Comparison of ENCODE assay signal across 8 cellular contexts in genomic region chr19:5826531-5827341, GRCh38. TPM values are rescaled to one million over a fixed set of nuclear protein-coding genes. Genes with fewer than 3 reads are reported as not detected.
A peak's percentile ranks its signal among the peaks of the same experiment; 100 is the strongest.
DNase-seq lines count a peak whose midpoint lies in the region; ATAC-seq and TF ChIP-seq lines count a peak whose summit lies in the region.

No MANE protein-coding gene starts in this region.

- H3K4me1 ChIP-seq in foreskin keratinocyte (no peaks in the 10 kb centered on the region), prostate gland (replicated peaks) (no peaks in the 10 kb centered on the region)

- no peaks in the 10 kb centered on the region for H3K36me3 ChIP-seq in WERI-Rb-1
- no peaks in the 10 kb centered on the region for H3K36me3 ChIP-seq in prostate gland

- H3K27me3 ChIP-seq in WERI-Rb-1 (ENCODE audit: insufficient read depth, low read depth, severe bottlenecking) (no peaks in the 10 kb centered on the region), foreskin keratinocyte (peaks cover 8% of the 10 kb centered on the region), prostate gland (replicated peaks; ENCODE audit: insufficient read depth) (no peaks in the 10 kb centered on the region)

- intact Hi-C loops in prostate gland (cut with DNase I) = no loop called here

- DNase-seq in activated T-cell treated with anti-CD3 and anti-CD28 coated beads, Interleukin-2, amount 50 U/mL, for 1 hour = peak; percentile 42
- DNase-seq in activated T-cell treated with anti-CD3 and anti-CD28 coated beads for 4 hours (no peak), NCI-H2029 treated with DMSO at 0.1 percent for 48 hours (lab: John Stamatoyannopoulos, UW) (peak; percentile 77), WERI-Rb-1 (peak; percentile 83), foreskin keratinocyte (peak; percentile 20 to 34), prostate gland (ENCODE audit: low spot score) (peak; percentile 59), AG08395 (ENCODE audit: low spot score) (no peak)

- H3K4me3 ChIP-seq in WERI-Rb-1 (ENCODE audit: low read depth, low read length) (no peak overlapping the region), prostate gland (no peak overlapping the region)

- TF ChIP-seq CTCF in WERI-Rb-1 (IDR thresholded peaks at IDR 0.05; ENCODE audit: low read depth, low read length) (peak; percentile 23; the same call in 1 of the 2 replicates), foreskin keratinocyte (conservative IDR thresholded peaks at IDR 0.05) (peak; percentile 56), prostate gland (IDR thresholded peaks at IDR 0.05) (peak in 2 of 4 experiments; percentile 27)

- ATAC-seq in foreskin keratinocyte (peak; percentile 6), HG02852 (IDR thresholded peaks at IDR 0.05; ENCODE audit: unreplicated experiment) (no peak)

- H3K9me3 ChIP-seq in WERI-Rb-1 (ENCODE audit: severe bottlenecking) (no peaks in the 10 kb centered on the region), prostate gland (no peaks in the 10 kb centered on the region)

- 15% methylated on average over 24 of the region's 24 CpGs for WGBS in prostate gland

- TF ChIP-seq POLR2A in prostate gland (IDR thresholded peaks at IDR 0.05) = no peak

- H3K27ac ChIP-seq in WERI-Rb-1 (no peak overlapping the region), foreskin keratinocyte (no peak overlapping the region), prostate gland (no peak overlapping the region)

RNA-seq across cellular contexts. Expression of gene FUT6, which starts 12.8 kb away (rescaled TPM):
- total RNA-seq in foreskin keratinocyte (not detected in 2 replicates), prostate gland (under 1 TPM in 1 of 2 donors, not detected in 1; 0.62 TPM)
- not detected in 2 replicates for polyA plus RNA-seq in foreskin keratinocyte

RNA-seq across cellular contexts. Expression of gene NRTN, which starts 21.9 kb away (rescaled TPM):
- total RNA-seq in foreskin keratinocyte (0.10 and 0.14 TPM in 2 replicates), prostate gland (10 to 100 TPM in 1 of 2 donors, 1 to 10 TPM in 1; 9.7 to 12.9 TPM)
- polyA plus RNA-seq in foreskin keratinocyte = 0.07 and 0.11 TPM in 2 replicates

RNA-seq across cellular contexts. Expression of gene FUT3, which starts 24.5 kb away (rescaled TPM):
- 1.5 and 2.2 TPM in 2 replicates for total RNA-seq in foreskin keratinocyte
- 1.5 and 3.6 TPM in 2 replicates for polyA plus RNA-seq in foreskin keratinocyte
- 1 to 10 TPM; 1.4 to 2.1 TPM for total RNA-seq in prostate gland

RNA-seq across cellular contexts. Expression of gene DUS3L, which starts 35.8 kb away (rescaled TPM):
- 27.7 and 31.8 TPM in 2 replicates for total RNA-seq in foreskin keratinocyte
- polyA plus RNA-seq in foreskin keratinocyte = 28.7 and 31.8 TPM in 2 replicates
- total RNA-seq in prostate gland = 10 to 100 TPM; 43.8 to 57.5 TPM

RNA-seq across cellular contexts. Expression of gene PRR22, which starts 42.2 kb away (rescaled TPM):
- total RNA-seq in foreskin keratinocyte (2.0 and 2.2 TPM in 2 replicates), prostate gland (1 to 10 TPM; 1.6 to 6.8 TPM)
- 3.5 and 3.9 TPM in 2 replicates for polyA plus RNA-seq in foreskin keratinocyte

Comparison
In these comparisons a context has a peak if more than half of its experiments do, and no peak if none do; other contexts are left out.
1. DNase-seq: peak in activated T-cell treated with anti-CD3 and anti-CD28 coated beads, Interleukin-2, amount 50 U/mL, for 1 hour (single experiment), NCI-H2029 treated with DMSO at 0.1 percent for 48 hours (single experiment), WERI-Rb-1 (single experiment), foreskin keratinocyte (2 of 2) and prostate gland (single experiment); none in activated T-cell treated with anti-CD3 and anti-CD28 coated beads for 4 hours (single experiment) and AG08395 (single experiment).